2 cellular contexts compared by ENCODE assay signal in the genomic region with DNA sequence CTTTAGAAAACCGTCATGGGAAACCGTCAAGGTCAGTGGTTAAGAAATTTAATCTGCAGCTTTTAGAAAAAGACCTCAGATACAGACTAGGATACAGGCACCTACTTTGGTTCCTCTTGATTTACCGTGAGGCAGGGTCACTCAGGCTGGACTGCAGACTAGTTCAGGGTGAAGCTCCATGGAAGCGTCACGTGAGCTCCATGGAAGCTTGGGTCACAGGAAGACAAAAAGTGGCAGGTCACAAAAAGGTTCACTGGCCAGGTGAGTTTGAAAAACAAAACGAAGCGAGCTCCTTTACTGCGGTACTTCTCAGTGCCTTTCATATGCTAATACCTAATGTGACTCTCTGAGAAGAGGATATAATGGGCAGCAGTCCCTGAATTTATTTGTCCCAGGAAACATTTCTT.
TF ChIP-seq lines count a peak whose summit lies in the region.

No MANE protein-coding gene starts in this region.

TF ChIP-seq in SK-N-SH treated with all-trans-retinoic acid at 6 μM for 48 hours, 23 proteins besides CTCF, POLR2A, EP300 and RAD21:
- no peak for TF ChIP-seq CSDC2 (CRISPR knock-in tag; IDR thresholded peaks at IDR 0.05)
- TF ChIP-seq, protein P1, sequence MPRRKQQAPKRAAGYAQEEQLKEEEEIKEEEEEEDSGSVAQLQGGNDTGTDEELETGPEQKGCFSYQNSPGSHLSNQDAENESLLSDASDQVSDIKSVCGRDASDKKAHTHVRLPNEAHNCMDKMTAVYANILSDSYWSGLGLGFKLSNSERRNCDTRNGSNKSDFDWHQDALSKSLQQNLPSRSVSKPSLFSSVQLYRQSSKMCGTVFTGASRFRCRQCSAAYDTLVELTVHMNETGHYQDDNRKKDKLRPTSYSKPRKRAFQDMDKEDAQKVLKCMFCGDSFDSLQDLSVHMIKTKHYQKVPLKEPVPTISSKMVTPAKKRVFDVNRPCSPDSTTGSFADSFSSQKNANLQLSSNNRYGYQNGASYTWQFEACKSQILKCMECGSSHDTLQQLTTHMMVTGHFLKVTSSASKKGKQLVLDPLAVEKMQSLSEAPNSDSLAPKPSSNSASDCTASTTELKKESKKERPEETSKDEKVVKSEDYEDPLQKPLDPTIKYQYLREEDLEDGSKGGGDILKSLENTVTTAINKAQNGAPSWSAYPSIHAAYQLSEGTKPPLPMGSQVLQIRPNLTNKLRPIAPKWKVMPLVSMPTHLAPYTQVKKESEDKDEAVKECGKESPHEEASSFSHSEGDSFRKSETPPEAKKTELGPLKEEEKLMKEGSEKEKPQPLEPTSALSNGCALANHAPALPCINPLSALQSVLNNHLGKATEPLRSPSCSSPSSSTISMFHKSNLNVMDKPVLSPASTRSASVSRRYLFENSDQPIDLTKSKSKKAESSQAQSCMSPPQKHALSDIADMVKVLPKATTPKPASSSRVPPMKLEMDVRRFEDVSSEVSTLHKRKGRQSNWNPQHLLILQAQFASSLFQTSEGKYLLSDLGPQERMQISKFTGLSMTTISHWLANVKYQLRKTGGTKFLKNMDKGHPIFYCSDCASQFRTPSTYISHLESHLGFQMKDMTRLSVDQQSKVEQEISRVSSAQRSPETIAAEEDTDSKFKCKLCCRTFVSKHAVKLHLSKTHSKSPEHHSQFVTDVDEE (CRISPR knock-in tag; IDR thresholded peaks at IDR 0.05) = no peak
- TF ChIP-seq ZNF8 (CRISPR knock-in tag; IDR thresholded peaks at IDR 0.05) = no peak
- no peak for TF ChIP-seq CSRNP3 (CRISPR knock-in tag; IDR thresholded peaks at IDR 0.05)
- TF ChIP-seq, protein P2, sequence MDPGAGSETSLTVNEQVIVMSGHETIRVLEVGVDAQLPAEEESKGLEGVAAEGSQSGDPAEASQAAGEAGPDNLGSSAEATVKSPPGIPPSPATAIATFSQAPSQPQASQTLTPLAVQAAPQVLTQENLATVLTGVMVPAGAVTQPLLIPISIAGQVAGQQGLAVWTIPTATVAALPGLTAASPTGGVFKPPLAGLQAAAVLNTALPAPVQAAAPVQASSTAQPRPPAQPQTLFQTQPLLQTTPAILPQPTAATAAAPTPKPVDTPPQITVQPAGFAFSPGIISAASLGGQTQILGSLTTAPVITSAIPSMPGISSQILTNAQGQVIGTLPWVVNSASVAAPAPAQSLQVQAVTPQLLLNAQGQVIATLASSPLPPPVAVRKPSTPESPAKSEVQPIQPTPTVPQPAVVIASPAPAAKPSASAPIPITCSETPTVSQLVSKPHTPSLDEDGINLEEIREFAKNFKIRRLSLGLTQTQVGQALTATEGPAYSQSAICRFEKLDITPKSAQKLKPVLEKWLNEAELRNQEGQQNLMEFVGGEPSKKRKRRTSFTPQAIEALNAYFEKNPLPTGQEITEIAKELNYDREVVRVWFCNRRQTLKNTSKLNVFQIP (CRISPR knock-in tag; IDR thresholded peaks at IDR 0.05; ENCODE audit: borderline replicate concordance, low read depth) = no peak
- no peak for TF ChIP-seq BACH2 (CRISPR knock-in tag; IDR thresholded peaks at IDR 0.05; ENCODE audit: borderline replicate concordance)
- no peak for TF ChIP-seq ZFP3 (CRISPR knock-in tag; IDR thresholded peaks at IDR 0.05)
- no peak for TF ChIP-seq ESRRG (CRISPR knock-in tag; IDR thresholded peaks at IDR 0.05)
- no peak for TF ChIP-seq ZFP30 (CRISPR knock-in tag; IDR thresholded peaks at IDR 0.05)
- TF ChIP-seq PPARA (CRISPR knock-in tag; IDR thresholded peaks at IDR 0.05; ENCODE audit: borderline replicate concordance) = no peak
- TF ChIP-seq ZNF565 (CRISPR knock-in tag; conservative IDR thresholded peaks at IDR 0.05; ENCODE audit: low read depth) = no peak
- TF ChIP-seq GLIS3 (CRISPR knock-in tag; IDR thresholded peaks at IDR 0.05) = no peak
- TF ChIP-seq RARB (CRISPR knock-in tag; IDR thresholded peaks at IDR 0.05) = no peak
- no peak for TF ChIP-seq ISL1 (CRISPR knock-in tag; IDR thresholded peaks at IDR 0.05)
- no peak for TF ChIP-seq ZC3H10 (CRISPR knock-in tag; IDR thresholded peaks at IDR 0.05)
- TF ChIP-seq ARNTL (CRISPR knock-in tag; IDR thresholded peaks at IDR 0.05; ENCODE audit: borderline replicate concordance, low read depth) = no peak
- TF ChIP-seq ZNF70 (CRISPR knock-in tag; IDR thresholded peaks at IDR 0.05) = no peak

TF ChIP-seq in HepG2, 621 proteins besides CTCF, POLR2A, EP300 and RAD21:
- TF ChIP-seq JARID2 (CRISPR knock-in tag; IDR thresholded peaks at IDR 0.05; ENCODE audit: insufficient replicate concordance) (no peak), ZBTB26 (CRISPR knock-in tag; IDR thresholded peaks at IDR 0.05; ENCODE audit: borderline replicate concordance) (no peak), SSRP1 (CRISPR knock-in tag; IDR thresholded peaks at IDR 0.05) (no peak), BRCA1 (CRISPR knock-in tag; IDR thresholded peaks at IDR 0.05) (no peak), TAF15 (IDR thresholded peaks at IDR 0.05; ENCODE audit: low read depth, low read length, poor library complexity, severe bottlenecking) (no peak), ARNT (IDR thresholded peaks at IDR 0.05) (no peak), ZNF12 (CRISPR knock-in tag; IDR thresholded peaks at IDR 0.05) (no peak), ZNF343 (CRISPR knock-in tag; IDR thresholded peaks at IDR 0.05) (no peak), ATM (IDR thresholded peaks at IDR 0.05; ENCODE audit: borderline replicate concordance) (no peak), CERS6 (CRISPR knock-in tag; IDR thresholded peaks at IDR 0.05) (no peak), MTF2 (CRISPR knock-in tag; IDR thresholded peaks at IDR 0.05; ENCODE audit: borderline replicate concordance) (no peak), ZNF317 (CRISPR knock-in tag; IDR thresholded peaks at IDR 0.05) (no peak)
- TF ChIP-seq, protein P3, sequence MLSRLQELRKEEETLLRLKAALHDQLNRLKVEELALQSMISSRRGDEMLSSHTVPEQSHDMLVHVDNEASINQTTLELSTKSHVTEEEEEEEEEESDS (CRISPR knock-in tag; IDR thresholded peaks at IDR 0.05; ENCODE audit: borderline replicate concordance) = no peak
